9 cellular contexts compared by ENCODE assay signal in the genomic region with DNA sequence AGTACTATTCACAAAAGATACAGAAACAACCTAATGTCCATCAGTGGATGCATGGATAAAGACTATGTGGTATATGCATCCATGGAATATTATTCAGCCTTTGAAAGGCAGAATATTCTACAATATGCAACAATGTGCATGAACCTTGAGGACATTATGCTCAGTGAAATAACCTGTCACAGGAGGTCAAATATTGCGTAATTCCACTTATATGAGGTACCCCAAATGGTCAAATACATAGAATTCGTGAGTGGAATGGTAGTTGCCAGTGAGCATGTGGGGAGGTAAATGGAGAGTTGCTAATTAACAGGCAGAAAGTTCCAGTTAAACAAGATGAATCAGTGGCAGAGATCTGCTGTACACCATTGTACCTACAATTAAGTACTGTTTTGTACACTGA. TPM values are rescaled to one million over a fixed set of nuclear protein-coding genes. Genes with fewer than 3 reads are reported as not detected.
"Had no signal": no experiment of that assay in that cellular context is flagged by ENCODE, and none has a peak within 500 bp of the region (broad histone marks: within the 10 kb centered on the region; RNA-seq: fewer than 3 reads in every experiment).

No MANE protein-coding gene starts in this region.

- H2AFZ ChIP-seq: GM23248 had no signal

- DNase-seq: GM23248, GOT3, H9, HCEC 1CT, Kasumi-1, KG1 had no signal

- FAIRE-seq: H54, HTR-8/SVneo had no signal

- H3K4me3 ChIP-seq: GM23248 had no signal

- H3K9ac ChIP-seq: GM23248 had no signal

- H3K27ac ChIP-seq: GM23248 had no signal

RNA-seq across cellular contexts. Expression of a gene that starts 3.6 kb away (rescaled TPM):
- total RNA-seq: GM23248, H9, HT-29 had no signal
- polyA plus RNA-seq: GM23248 had no signal

RNA-seq across cellular contexts. Expression of a gene that starts 53.9 kb away (rescaled TPM):
- total RNA-seq: GM23248, H9, HT-29 had no signal
- polyA plus RNA-seq: GM23248 had no signal
